In genomic region chr22:40238425-40239344, GRCh38 we compare ENCODE assay signal across 1 cellular context.
TF ChIP-seq lines count a peak whose summit lies in the region.

No MANE protein-coding gene starts in this region.

TF ChIP-seq in HepG2, 621 proteins besides CTCF, POLR2A, EP300 and RAD21:
- TF ChIP-seq, protein P1, sequence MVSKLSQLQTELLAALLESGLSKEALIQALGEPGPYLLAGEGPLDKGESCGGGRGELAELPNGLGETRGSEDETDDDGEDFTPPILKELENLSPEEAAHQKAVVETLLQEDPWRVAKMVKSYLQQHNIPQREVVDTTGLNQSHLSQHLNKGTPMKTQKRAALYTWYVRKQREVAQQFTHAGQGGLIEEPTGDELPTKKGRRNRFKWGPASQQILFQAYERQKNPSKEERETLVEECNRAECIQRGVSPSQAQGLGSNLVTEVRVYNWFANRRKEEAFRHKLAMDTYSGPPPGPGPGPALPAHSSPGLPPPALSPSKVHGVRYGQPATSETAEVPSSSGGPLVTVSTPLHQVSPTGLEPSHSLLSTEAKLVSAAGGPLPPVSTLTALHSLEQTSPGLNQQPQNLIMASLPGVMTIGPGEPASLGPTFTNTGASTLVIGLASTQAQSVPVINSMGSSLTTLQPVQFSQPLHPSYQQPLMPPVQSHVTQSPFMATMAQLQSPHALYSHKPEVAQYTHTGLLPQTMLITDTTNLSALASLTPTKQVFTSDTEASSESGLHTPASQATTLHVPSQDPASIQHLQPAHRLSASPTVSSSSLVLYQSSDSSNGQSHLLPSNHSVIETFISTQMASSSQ (IDR thresholded peaks at IDR 0.05; ENCODE audit: low read depth), result no peak
- TF ChIP-seq, protein P1 (CRISPR knock-in tag; IDR thresholded peaks at IDR 0.05; ENCODE audit: borderline replicate concordance), result no peak
- TF ChIP-seq ZNF20 (CRISPR knock-in tag; IDR thresholded peaks at IDR 0.05), result no peak
- no peak for TF ChIP-seq AGO1 (IDR thresholded peaks at IDR 0.05; ENCODE audit: low read depth, low read length, poor library complexity, severe bottlenecking)
- TF ChIP-seq DZIP1 (CRISPR knock-in tag; IDR thresholded peaks at IDR 0.05), result no peak
- TF ChIP-seq GABPB1 (CRISPR knock-in tag; IDR thresholded peaks at IDR 0.05), result no peak
- no peak for TF ChIP-seq ZKSCAN8 (CRISPR knock-in tag; IDR thresholded peaks at IDR 0.05; ENCODE audit: borderline replicate concordance)
- no peak for TF ChIP-seq JUNB (CRISPR knock-in tag; IDR thresholded peaks at IDR 0.05; ENCODE audit: borderline replicate concordance)
- TF ChIP-seq RAD51 (IDR thresholded peaks at IDR 0.05; ENCODE audit: borderline replicate concordance), result no peak
- no peak for TF ChIP-seq ZNF546 (CRISPR knock-in tag; conservative IDR thresholded peaks at IDR 0.05)
- no peak for TF ChIP-seq U2AF1 (optimal IDR thresholded peaks at IDR 0.05; ENCODE audit: low read depth, low read length)
- no peak for TF ChIP-seq HNF1B (CRISPR knock-in tag; IDR thresholded peaks at IDR 0.05)
- no peak for TF ChIP-seq MYC (CRISPR knock-in tag; IDR thresholded peaks at IDR 0.05; ENCODE audit: borderline replicate concordance)
- TF ChIP-seq ZNF432 (CRISPR knock-in tag; IDR thresholded peaks at IDR 0.05; ENCODE audit: borderline replicate concordance), result no peak
- TF ChIP-seq TBL1XR1 (IDR thresholded peaks at IDR 0.05; ENCODE audit: borderline replicate concordance, low read length, partially characterized antibody), result no peak
- TF ChIP-seq PRDM10 (CRISPR knock-in tag; IDR thresholded peaks at IDR 0.05; ENCODE audit: low read depth), result no peak
- no peak for TF ChIP-seq ESRRA (CRISPR knock-in tag; IDR thresholded peaks at IDR 0.05; ENCODE audit: low read depth)
- no peak for TF ChIP-seq IKZF4 (CRISPR knock-in tag; IDR thresholded peaks at IDR 0.05; ENCODE audit: borderline replicate concordance, low read depth, not compliant biosample characterization)
TF ChIP-seq in HepG2: peak in this region for 0.
